8 cellular contexts compared by ENCODE assay signal in genomic region chr12:47773062-47773857, GRCh38. TPM values are rescaled to one million over a fixed set of nuclear protein-coding genes. Genes with fewer than 3 reads are reported as not detected.
A peak's percentile ranks its signal among the peaks of the same experiment; 100 is the strongest.
DNase-seq lines count a peak whose midpoint lies in the region; ATAC-seq, FAIRE-seq and TF ChIP-seq lines count a peak whose summit lies in the region.

Gene SLC48A1 (plus strand): TSS chr12:47773238. CDS start chr12:47773305, 67 bp downstream.

- no peaks in the 10 kb centered on the region for H3K27me3 ChIP-seq in mesenchymal stem cell (ENCODE audit: control insufficient read depth in 1 of 2, insufficient read depth in 1 of 2, low read length in 2 of 2)

- peak in 1 of 2 experiments; percentile 23; a peak in 1 of 5 replicates for TF ChIP-seq RAD21 in A549 (conservative IDR thresholded peaks at IDR 0.05 in 1 of 2, IDR thresholded peaks at IDR 0.05 in 1 of 2)

- H3K36me3 ChIP-seq in mesenchymal stem cell (ENCODE audit: control insufficient read depth in 1 of 2, insufficient read depth in 2 of 2, low read depth in 1 of 2, low read length in 2 of 2) = peaks cover 0 to 13% of the 10 kb centered on the region in 2 experiments

- peaks cover 18% of the 10 kb centered on the region for H3K4me1 Mint-ChIP-seq in activated CD4-positive, alpha-beta memory T cell treated with anti-CD3 and anti-CD28 coated beads for 36 hours (ENCODE audit: low read depth)

- H2BK120ac ChIP-seq in mesenchymal stem cell (ENCODE audit: low read depth, low read length) = no peak within 1 kb of the TSS

- peak within 1 kb of the TSS; percentile 85 for H3K4me3 Mint-ChIP-seq in activated CD4-positive, alpha-beta memory T cell treated with anti-CD3 and anti-CD28 coated beads for 36 hours

- peak within 1 kb of the TSS; percentile 90 for H3K9ac ChIP-seq in mesenchymal stem cell (ENCODE audit: low read length)

- H3K79me1 ChIP-seq in mesenchymal stem cell (replicated peaks; ENCODE audit: low read length, poor library complexity, severe bottlenecking) = peaks cover 16% of the 10 kb centered on the region

- peak within 1 kb of the TSS; percentile 79 for H3K4me3 ChIP-seq in A549
- H3K4me3 ChIP-seq in mesenchymal stem cell (ENCODE audit: insufficient read depth in 1 of 2, low read depth in 1 of 2, low read length in 2 of 2) = peak within 1 kb of the TSS; percentile 83 to 88

- H3K27ac Mint-ChIP-seq in activated CD4-positive, alpha-beta memory T cell treated with anti-CD3 and anti-CD28 coated beads for 36 hours = no peak within 1 kb of the TSS

- H3K27ac ChIP-seq in A549 (peak within 1 kb of the TSS; percentile 84 to 96), mesenchymal stem cell (ENCODE audit: low read length, poor library complexity, severe bottlenecking) (peak within 1 kb of the TSS; percentile 50)

- POLR2A ChIA-PET in A549 (lab: Yijun Ruan, JAX) = interaction anchor here (1.8 kb wide), 1 partner anchor 11 kb away, joined by 9 read pairs; no protein-coding TSS in a partner anchor
- POLR2A ChIA-PET in activated CD4-positive, alpha-beta memory T cell treated with anti-CD3 and anti-CD28 coated beads for 36 hours (lab: Charles Lee) = interaction anchor here (0.7 to 1.6 kb wide), 3 partner anchors 35 to 219 kb away, joined by 3 to 7 read pairs (median 3); no protein-coding TSS in a partner anchor

- H2BK5ac ChIP-seq in mesenchymal stem cell (ENCODE audit: low read depth, low read length, poor library complexity, severe bottlenecking) = peak within 1 kb of the TSS; percentile 40

- peak within 1 kb of the TSS; percentile 59 for H4K8ac ChIP-seq in mesenchymal stem cell (ENCODE audit: low read length)

- H3K4me2 ChIP-seq in A549 = peak within 1 kb of the TSS; percentile 74
- peak within 1 kb of the TSS; percentile 87 for H3K4me2 ChIP-seq in mesenchymal stem cell (ENCODE audit: low read length, poor library complexity, severe bottlenecking)

- H2BK15ac ChIP-seq in mesenchymal stem cell (ENCODE audit: low read depth, poor library complexity, severe bottlenecking) = peak within 1 kb of the TSS; percentile 68

- TF ChIP-seq POLR2A in A549 (IDR thresholded peaks at IDR 0.05; ENCODE audit: low read length) = peak; percentile 82
- TF ChIP-seq POLR2A in GM18505 (IDR thresholded peaks at IDR 0.05; ENCODE audit: borderline replicate concordance, extremely low read depth, insufficient read depth, insufficient read length) = no peak

- H2AK5ac ChIP-seq in mesenchymal stem cell (ENCODE audit: low read length, severe bottlenecking) = peak within 1 kb of the TSS; percentile 74

- DNase-seq in A549 (ENCODE audit: low read depth in 1 of 2, low spot score in 1 of 2) (peak; percentile 72 to 92), NCI-H2227 (lab: John Stamatoyannopoulos, UW; ENCODE audit: unreplicated experiment) (peak; percentile 80), mesenchymal stem cell (peak; percentile 57)
- peak; percentile 80 for DNase-seq in activated CD4-positive, alpha-beta memory T cell treated with anti-CD3 and anti-CD28 coated beads for 36 hours
- DNase-seq in effector CD4-positive, alpha-beta T cell = peak; percentile 63
- peak; percentile 33 for DNase-seq in stimulated activated CD8-positive, alpha-beta memory T cell treated with anti-CD3 and anti-CD28 coated beads, Interleukin-12 subunit alpha, Interleukin-12 subunit beta, amount 100 ng/mL, for 24 hours (ENCODE audit: extremely low read depth)

- peak; percentile 71 for TF ChIP-seq CTCF in A549 (IDR thresholded peaks at IDR 0.05)

- H2AFZ ChIP-seq in mesenchymal stem cell (ENCODE audit: low read depth, low read length) = peak within 1 kb of the TSS; percentile 88

- no peaks in the 10 kb centered on the region for H3K9me3 Mint-ChIP-seq in activated CD4-positive, alpha-beta memory T cell treated with anti-CD3 and anti-CD28 coated beads for 36 hours

- peak within 1 kb of the TSS in 1 of 2 experiments; percentile 9 for H3K23ac ChIP-seq in mesenchymal stem cell (ENCODE audit: low read length in 2 of 2)

- H4K91ac ChIP-seq in mesenchymal stem cell (ENCODE audit: low read length) = peak within 1 kb of the TSS; percentile 5

- H3K4ac ChIP-seq in mesenchymal stem cell (ENCODE audit: low read depth in 1 of 2, low read length in 2 of 2) = peak within 1 kb of the TSS in 1 of 2 experiments; percentile 81

- no peaks in the 10 kb centered on the region for H3K36me3 Mint-ChIP-seq in activated CD4-positive, alpha-beta memory T cell treated with anti-CD3 and anti-CD28 coated beads for 36 hours

- FAIRE-seq in A549 (lab: Jason Lieb, UNC) = no peak

- peak within 1 kb of the TSS in 1 of 2 experiments; percentile 77 for H3K18ac ChIP-seq in mesenchymal stem cell (ENCODE audit: low read depth in 1 of 2, low read length in 2 of 2)

- H3K27me3 Mint-ChIP-seq in activated CD4-positive, alpha-beta memory T cell treated with anti-CD3 and anti-CD28 coated beads for 36 hours = no peaks in the 10 kb centered on the region

- H3K9me3 ChIP-seq in A549 = no peaks in the 10 kb centered on the region
- H3K9me3 ChIP-seq in mesenchymal stem cell (ENCODE audit: control insufficient read depth, low read length) = no peaks in the 10 kb centered on the region

- CTCF ChIA-PET in A549 (lab: Yijun Ruan, JAX) = interaction anchor here (0.9 to 59.0 kb wide), 15 partner anchors 6 to 121 kb away, joined by 3 to 1532 read pairs (median 4); partner anchors contain the start of genes ENDOU, RAPGEF3 and RPAP3
- CTCF ChIA-PET in activated CD4-positive, alpha-beta memory T cell treated with anti-CD3 and anti-CD28 coated beads for 36 hours (lab: Charles Lee) = interaction anchor here (0.6 to 18.6 kb wide), 14 partner anchors 13 to 190 kb away, joined by 3 to 837 read pairs (median 6); partner anchors contain the start of genes RAPGEF3 and TMEM106C

- intact Hi-C loops in activated CD4-positive, alpha-beta memory T cell treated with anti-CD3 and anti-CD28 coated beads for 36 hours (cut with micrococcal nuclease) = loop anchor here (2.0 kb wide), 1 partner anchor 36 kb away; no protein-coding TSS in a partner anchor

- no peak for TF ChIP-seq EP300 in A549 (IDR thresholded peaks at IDR 0.05)

- WGBS in A549 (ENCODE audit: missing lambda C conversion rate) = 0% methylated on average over 11 of the region's 106 CpGs
- WGBS in mesenchymal stem cell = 0% methylated on average over 30 of the region's 106 CpGs

- peak within 1 kb of the TSS in 1 of 2 experiments; percentile 77 for H3K14ac ChIP-seq in mesenchymal stem cell (ENCODE audit: low read length in 2 of 2)

- H3K4me1 ChIP-seq in A549 (peaks cover 71% of the 10 kb centered on the region), mesenchymal stem cell (ENCODE audit: control insufficient read depth, insufficient read depth, low read depth, low read length) (peaks cover 48% of the 10 kb centered on the region)

- ATAC-seq in A549 = peak; percentile 81 to 82
- peak; percentile 81 for ATAC-seq in GM18505 (IDR thresholded peaks at IDR 0.05; ENCODE audit: unreplicated experiment)
- peak; percentile 65 for ATAC-seq in HG02938 (IDR thresholded peaks at IDR 0.05; ENCODE audit: unreplicated experiment)

- H2BK12ac ChIP-seq in mesenchymal stem cell (ENCODE audit: low read length in 2 of 2) = peak within 1 kb of the TSS in 1 of 2 experiments; percentile 49

TF ChIP-seq in A549, 52 proteins besides CTCF, POLR2A, EP300 and RAD21:
- TF ChIP-seq CBX2 (IDR thresholded peaks at IDR 0.05; ENCODE audit: borderline replicate concordance, low read depth) (no peak), BCL3 (IDR thresholded peaks at IDR 0.05) (peak; percentile 69; the same call in 1 of the 3 replicates), HDAC2 (IDR thresholded peaks at IDR 0.05) (no peak), JUN (IDR thresholded peaks at IDR 0.05) (peak; percentile 42 to 73; a peak in 3 of 5 replicates), SMC3 (IDR thresholded peaks at IDR 0.05) (peak; percentile 24; the same call in 1 of the 3 replicates), PHF8 (IDR thresholded peaks at IDR 0.05; ENCODE audit: borderline replicate concordance, low read depth) (peak; percentile 63), HMGXB4 (CRISPR knock-in tag; IDR thresholded peaks at IDR 0.05; ENCODE audit: borderline replicate concordance) (0 out of 2 replicates have a peak, but pooled peaks have one; percentile 64)

RNA-seq across cellular contexts. Expression of gene SLC48A1, which starts in this region (rescaled TPM):
- polyA plus RNA-seq in A549 (2011; rRNA removed) = 25.1 and 27.3 TPM in 2 replicates
- polyA plus RNA-seq in A549 (2012; cell fraction: cytosol; rRNA removed) = 27.5 and 39.0 TPM in 2 replicates
- 43.0 and 43.8 TPM in 2 replicates for polyA plus RNA-seq in A549 (2012; cell fraction: nucleus; rRNA removed)
- polyA plus RNA-seq in A549 (2017; fragmentation: RNase III; extraction: RNeasy Plus Mini Kit Qiagen cat#74134 plus additional on column Dnase treatment) = 32.6 to 35.2 TPM (median 33.3 TPM) in 3 replicates
- polyA minus RNA-seq in A549 (2011; rRNA and poly(A)+ RNA removed) = 37.7 and 42.9 TPM in 2 replicates
- total RNA-seq in activated CD4-positive, alpha-beta memory T cell treated with anti-CD3 and anti-CD28 coated beads for 36 hours = 10 to 100 TPM; 13.7 to 16.2 TPM
- polyA plus RNA-seq in mesenchymal stem cell (2013, experiment 1 of 2) = 8.4 TPM
- polyA plus RNA-seq in mesenchymal stem cell (2013, experiment 2 of 2) = 8.3 TPM

Comparison
In these comparisons a context has a peak if more than half of its experiments do, and no peak if none do; other contexts are left out.
1. Peak in every context shown above with its lines: DNase-seq, ATAC-seq, H3K4me3 ChIP-seq and H3K27ac ChIP-seq.